In genomic region chr15:78208341-78208844, GRCh38 we compare ENCODE assay signal across 29 cellular contexts. TPM values are rescaled to one million over a fixed set of nuclear protein-coding genes. Genes with fewer than 3 reads are reported as not detected.
DNase-seq lines count a peak whose midpoint lies in the region; FAIRE-seq and TF ChIP-seq lines count a peak whose summit lies in the region.
"Had no signal": no experiment of that assay in that cellular context is flagged by ENCODE, and none has a peak within 500 bp of the region (broad histone marks: within the 10 kb centered on the region; RNA-seq: fewer than 3 reads in every experiment).

No MANE protein-coding gene starts in this region.

- TF ChIP-seq POLR2A in H1 (IDR thresholded peaks at IDR 0.05; ENCODE audit: control extremely low read depth in 1 of 2, low read depth in 2 of 2, low read length in 2 of 2): no peak
- no peak for TF ChIP-seq POLR2A in stomach (IDR thresholded peaks at IDR 0.05)

- no peak for FAIRE-seq in H1 (lab: Jason Lieb, UNC)
- FAIRE-seq: GM12892, kidney had no signal

- no peaks in the 10 kb centered on the region for H3K23me2 ChIP-seq in H1 (ENCODE audit: low read depth, low read length)

- POLR2A ChIA-PET in H1 (lab: Charles Lee; ENCODE audit: partially characterized antibody): no interaction called here

- H3K18ac ChIP-seq in H1 (ENCODE audit: extremely low read depth, low read length): no peak overlapping the region

- intact Hi-C loops in stomach (cut with DNase I; ENCODE audit: low total_unique reads): no loop called here

- no peak overlapping the region for H3K4ac ChIP-seq in H1 (replicated peaks; ENCODE audit: insufficient read length, low read depth, low read length)

- no peak overlapping the region for H3K23ac ChIP-seq in H1 (ENCODE audit: insufficient read length)

- H3K27me3 ChIP-seq in H1 (replicated peaks in 1 of 4; ENCODE audit: control insufficient read depth in 3 of 4, extremely low read depth in 1 of 4, insufficient read depth in 3 of 4, low read length in 3 of 4) (no peaks in the 10 kb centered on the region), stomach (peaks cover 0 to 4% (median 0%) of the 10 kb centered on the region in 3 donors)
- H3K27me3 ChIP-seq: ascending aorta; BLaER1 treated with 17β-estradiol and CSF1 and Interleukin-3, amounts not matched to agents 10 nM and 100 nM; cardiac muscle cell; sigmoid colon; SJSA1 had no signal

- H4K91ac ChIP-seq in H1 (replicated peaks; ENCODE audit: insufficient read length, low read length): no peak overlapping the region

- 81% methylated on average over 8 of the region's 8 CpGs; no CpG with 5 or more reads in 1 of the 2 experiments for WGBS in H1 (ENCODE audit: extremely low coverage in 1 of 2, insufficient coverage in 1 of 2, insufficient read length in 1 of 2, insufficient replicate concordance in 2 of 2, low coverage in 1 of 2, low lambda C conversion rate in 2 of 2, missing lambda C conversion rate in 1 of 2), 2 experiments
- WGBS in stomach, 5 donors: 90 to 96% (median 93%) methylated on average over 5 to 8 of the region's 8 CpGs

- H3K14ac ChIP-seq in H1 (ENCODE audit: insufficient read length): no peak overlapping the region

- no peak overlapping the region for H2AFZ ChIP-seq in H1 (ENCODE audit: low read length)

- no peak overlapping the region for H2AK5ac ChIP-seq in H1 (ENCODE audit: low read depth, low read length)

- CTCF ChIA-PET in H1 (lab: Charles Lee; ENCODE audit: partially characterized antibody): interaction anchor here (0.7 to 8.1 kb wide), 4 partner anchors 13 to 120 kb away, joined by 3 to 89 read pairs (median 6); no protein-coding TSS in a partner anchor

- H4K8ac ChIP-seq in H1 (ENCODE audit: extremely low read depth, insufficient read depth, low read length): peak overlapping the region; percentile 9; the same call in 1 of the 2 replicates

- H2BK120ac ChIP-seq in H1 (replicated peaks; ENCODE audit: low read depth, low read length): no peak overlapping the region

- no peaks in the 10 kb centered on the region for H3K79me2 ChIP-seq in H1 (ENCODE audit: control insufficient read depth in 1 of 2, insufficient read depth in 2 of 2, low read length in 2 of 2)

- no peak overlapping the region for H2BK20ac ChIP-seq in H1 (ENCODE audit: low read length)

- H3K79me1 ChIP-seq in H1 (ENCODE audit: low read depth, low read length): no peaks in the 10 kb centered on the region; the same call in 1 of the 2 replicates

- H2BK5ac ChIP-seq in H1 (ENCODE audit: low read depth, low read length): no peak overlapping the region

- no peak for TF ChIP-seq CTCF in 22Rv1 (IDR thresholded peaks at IDR 0.05)
- TF ChIP-seq CTCF in H1 (IDR thresholded peaks at IDR 0.05; ENCODE audit: control extremely low read depth in 1 of 3, insufficient read depth in 1 of 3, low read depth in 1 of 3, low read length in 3 of 3): no peak
- TF ChIP-seq CTCF in stomach (IDR thresholded peaks at IDR 0.05): no peak

- no peak overlapping the region for H2BK15ac ChIP-seq in H1 (ENCODE audit: low read length)

- H3K9me3 ChIP-seq in H1 (ENCODE audit: insufficient read depth in 2 of 2, low read depth in 1 of 2, low read length in 1 of 2) (no peaks in the 10 kb centered on the region), stomach (no peaks in the 10 kb centered on the region)
- H3K9me3 ChIP-seq: ascending aorta; BLaER1 treated with 17β-estradiol and CSF1 and Interleukin-3, amounts not matched to agents 10 nM and 100 nM; psoas muscle; sigmoid colon; SJSA1 had no signal

- H2BK12ac ChIP-seq in H1 (ENCODE audit: low read depth, low read length): no peak overlapping the region

- no peak overlapping the region for H4K5ac ChIP-seq in H1 (ENCODE audit: insufficient read length, low read depth, low read length)

- peak overlapping the region; percentile 73 for H3K27ac ChIP-seq in 22Rv1
- H3K27ac ChIP-seq in H1 (ENCODE audit: low read depth, low read length): no peak overlapping the region
- no peak overlapping the region for H3K27ac ChIP-seq in stomach
- H3K27ac ChIP-seq: ascending aorta; BLaER1 treated with 17β-estradiol and CSF1 and Interleukin-3, amounts not matched to agents 10 nM and 100 nM; cardiac muscle cell; psoas muscle; SJSA1 had no signal

- H3K4me1 ChIP-seq in H1 (replicated peaks in 1 of 4; ENCODE audit: control insufficient read depth in 3 of 4, insufficient read depth in 4 of 4, low read length in 3 of 4) (no peaks in the 10 kb centered on the region; a peak in 1 of 7 replicates), stomach (peaks cover 3 to 48% (median 28%) of the 10 kb centered on the region in 4 donors)
- H3K4me1 ChIP-seq: ascending aorta had no signal

- H3K36me3 ChIP-seq in H1 (ENCODE audit: control insufficient read depth in 2 of 4, insufficient read depth in 4 of 4, low read length in 3 of 4): no peaks in the 10 kb centered on the region
- no peaks in the 10 kb centered on the region for H3K36me3 ChIP-seq in stomach
- H3K36me3 ChIP-seq: ascending aorta; BLaER1 treated with 17β-estradiol and CSF1 and Interleukin-3, amounts not matched to agents 10 nM and 100 nM; cardiac muscle cell; sigmoid colon; SJSA1 had no signal

- DNase-seq in GM03348 (ENCODE audit: low spot score) (peak; percentile 1), H1 (ENCODE audit: low read depth in 1 of 2, low spot score in 2 of 2) (no peak), stomach (peak; percentile 22), D341Med (ENCODE audit: low spot score) (no peak), NCI-H146 (lab: John Stamatoyannopoulos, UW) (no peak), NCI-H774 (lab: John Stamatoyannopoulos, UW) (no peak)
- DNase-seq: activated effector memory CD4-positive, alpha-beta T cell treated with Interleukin-2 at 50 U/mL for 16 hours; activated naive CD8-positive, alpha-beta T cell treated with anti-CD3 and anti-CD28 coated beads, Interleukin-2, amount 10 ng/mL, durations not matched to agents 7 days and 5 days; activated T-cell treated with anti-CD3 and anti-CD28 coated beads for 4 hours; cortex of kidney; kidney; MV-4-11; naive thymus-derived CD4-positive, alpha-beta T cell; NCI-H1436 treated with DMSO at 0.1 percent for 48 hours; NCI-H2107; NCI-H345; NCI-H82; psoas muscle; sigmoid colon; stimulated activated CD4-positive, alpha-beta T cell treated with anti-CD3 and anti-CD28 coated beads, Interleukin-4, amount 100 ng/mL, for 4 hours had no signal

- no peak overlapping the region for H3K4me2 ChIP-seq in H1 (ENCODE audit: insufficient read depth in 1 of 2, low read depth in 2 of 2, low read length in 2 of 2)
- H3K4me2 ChIP-seq: BLaER1 treated with 17β-estradiol and CSF1 and Interleukin-3, amounts not matched to agents 10 nM and 100 nM had no signal

- H4K20me1 ChIP-seq in H1 (replicated peaks in 1 of 2; ENCODE audit: control insufficient read depth in 1 of 2, insufficient read depth in 2 of 2, low read length in 2 of 2): no peaks in the 10 kb centered on the region

- no peak overlapping the region for H3K4me3 ChIP-seq in H1 (ENCODE audit: extremely low read depth in 1 of 4, insufficient read depth in 2 of 4, low read depth in 3 of 4, low read length in 4 of 4)
- no peak overlapping the region for H3K4me3 ChIP-seq in stomach
- H3K4me3 ChIP-seq: ascending aorta; BLaER1 treated with 17β-estradiol and CSF1 and Interleukin-3, amounts not matched to agents 10 nM and 100 nM; cardiac muscle cell; psoas muscle; sigmoid colon; SJSA1 had no signal

- no peak for TF ChIP-seq RAD21 in H1 (IDR thresholded peaks at IDR 0.05 in 1 of 2, conservative IDR thresholded peaks at IDR 0.05 in 1 of 2; ENCODE audit: low read depth in 2 of 2, low read length in 2 of 2)

- TF ChIP-seq EP300 in H1 (IDR thresholded peaks at IDR 0.05; ENCODE audit: borderline replicate concordance in 1 of 2, low read depth in 2 of 2, low read length in 2 of 2) (no peak), stomach (IDR thresholded peaks at IDR 0.05) (no peak)

- no peak overlapping the region for H3K9ac ChIP-seq in H1 (replicated peaks in 1 of 4; ENCODE audit: extremely low read depth in 1 of 4, low read depth in 3 of 4, low read length in 3 of 4)
- H3K9ac ChIP-seq: BLaER1 treated with 17β-estradiol and CSF1 and Interleukin-3, amounts not matched to agents 10 nM and 100 nM had no signal

- no peak overlapping the region for H3K56ac ChIP-seq in H1 (replicated peaks; ENCODE audit: insufficient read length, low read depth, low read length)

RNA-seq across cellular contexts. Expression of gene ACSBG1, which starts 26.0 kb away (rescaled TPM):
- total RNA-seq in H1 (2021; fragmentation: NEBNext Ultra II Directional; extraction: Animal tissue kit (Norgen Biotek cat#: 25700)): 6.1 and 7.1 TPM in 2 replicates
- polyA plus RNA-seq in H1 (2011; rRNA removed) (5.4 and 11.9 TPM in 2 replicates), stomach (under 1 TPM; 0.12 to 0.30 (median 0.15) TPM)
- 4.9 TPM for polyA plus RNA-seq in H1 (2011; cell fraction: cytosol; rRNA removed)
- polyA plus RNA-seq in H1 (2011; cell fraction: nucleus; rRNA removed): 14.8 TPM
- 1.7 to 5.5 TPM (median 3.9 TPM) in 4 replicates for polyA plus RNA-seq in H1 (2012, experiment 1 of 2)
- 2.2 TPM for polyA plus RNA-seq in H1 (2012, experiment 2 of 2)
- polyA plus RNA-seq in H1 (2013, experiment 1 of 2): 1.9 TPM
- polyA plus RNA-seq in H1 (2013, experiment 2 of 2): 2.1 TPM
- polyA minus RNA-seq in H1 (2011; rRNA and poly(A)+ RNA removed): 8.7 and 9.3 TPM in 2 replicates
- 4.8 TPM for polyA minus RNA-seq in H1 (2011; cell fraction: cytosol; rRNA and poly(A)+ RNA removed)
- polyA minus RNA-seq in H1 (2011; cell fraction: nucleus; rRNA and poly(A)+ RNA removed): 11.9 TPM
- total RNA-seq in stomach: 1 to 10 TPM in 1 of 5 donors, under 1 TPM in 1, not detected in 3; under 0.01 to 1.5 TPM
- total RNA-seq: ascending aorta, SJSA1, subcutaneous adipose tissue had no signal
- polyA plus RNA-seq: IgD-negative memory B cell had no signal

RNA-seq across cellular contexts. Expression of gene DNAJA4, which starts 56.0 kb away (rescaled TPM):
- total RNA-seq in H1 (2021; fragmentation: NEBNext Ultra II Directional; extraction: Animal tissue kit (Norgen Biotek cat#: 25700)): 2.5 and 3.6 TPM in 2 replicates
- polyA plus RNA-seq in H1 (2011; rRNA removed) (5.1 and 6.2 TPM in 2 replicates), stomach (10 to 100 TPM; 11.4 to 12.9 (median 12.8) TPM)
- polyA plus RNA-seq in H1 (2011; cell fraction: cytosol; rRNA removed): 7.2 TPM
- polyA plus RNA-seq in H1 (2011; cell fraction: nucleus; rRNA removed): 12.6 TPM
- polyA plus RNA-seq in H1 (2012, experiment 1 of 2): 6.0 to 8.0 TPM (median 6.6 TPM) in 4 replicates
- polyA plus RNA-seq in H1 (2012, experiment 2 of 2): 0.89 TPM
- 0.83 TPM for polyA plus RNA-seq in H1 (2013, experiment 1 of 2)
- 0.61 TPM for polyA plus RNA-seq in H1 (2013, experiment 2 of 2)
- 6.7 and 6.9 TPM in 2 replicates for polyA minus RNA-seq in H1 (2011; rRNA and poly(A)+ RNA removed)
- polyA minus RNA-seq in H1 (2011; cell fraction: cytosol; rRNA and poly(A)+ RNA removed): 4.8 TPM
- 10.0 TPM for polyA minus RNA-seq in H1 (2011; cell fraction: nucleus; rRNA and poly(A)+ RNA removed)
- 10 to 100 TPM in 4 of 5 donors, not detected in 1; 30.3 to 53.6 (median 37.9) TPM for total RNA-seq in stomach
- total RNA-seq: H4 had no signal

RNA-seq across cellular contexts. Expression of gene IDH3A, which starts 59.2 kb away (rescaled TPM):
- 36.8 and 41.5 TPM in 2 replicates for total RNA-seq in H1 (2021; fragmentation: NEBNext Ultra II Directional; extraction: Animal tissue kit (Norgen Biotek cat#: 25700))
- 15.1 and 23.4 TPM in 2 replicates for polyA plus RNA-seq in H1 (2011; rRNA removed)
- polyA plus RNA-seq in H1 (2011; cell fraction: cytosol; rRNA removed): 27.9 TPM
- 8.5 TPM for polyA plus RNA-seq in H1 (2011; cell fraction: nucleus; rRNA removed)
- polyA plus RNA-seq in H1 (2012, experiment 1 of 2): 23.3 to 41.1 TPM (median 25.3 TPM) in 4 replicates
- polyA plus RNA-seq in H1 (2012, experiment 2 of 2): 2.6 TPM
- 16.8 TPM for polyA plus RNA-seq in H1 (2013, experiment 1 of 2)
- polyA plus RNA-seq in H1 (2013, experiment 2 of 2): 15.2 TPM
- 24.8 and 45.7 TPM in 2 replicates for polyA minus RNA-seq in H1 (2011; rRNA and poly(A)+ RNA removed)
- 24.2 TPM for polyA minus RNA-seq in H1 (2011; cell fraction: cytosol; rRNA and poly(A)+ RNA removed)
- 16.6 TPM for polyA minus RNA-seq in H1 (2011; cell fraction: nucleus; rRNA and poly(A)+ RNA removed)
- total RNA-seq in stomach: 100 to 1,000 TPM in 2 of 5 donors, 10 to 100 TPM in 3; 42.9 to 731 (median 68.4) TPM
- 10 to 100 TPM; 25.5 to 35.3 (median 25.6) TPM for polyA plus RNA-seq in stomach

Comparison
In these comparisons a context has a peak if more than half of its experiments do, and no peak if none do; other contexts are left out.
1. DNase-seq: peak in GM03348 (single experiment) and stomach (single experiment); none in H1 (0 of 2), D341Med (single experiment), NCI-H146 (single experiment) and NCI-H774 (single experiment).